Comparison of ENCODE assay signal across 19 cellular contexts in the genomic region with DNA sequence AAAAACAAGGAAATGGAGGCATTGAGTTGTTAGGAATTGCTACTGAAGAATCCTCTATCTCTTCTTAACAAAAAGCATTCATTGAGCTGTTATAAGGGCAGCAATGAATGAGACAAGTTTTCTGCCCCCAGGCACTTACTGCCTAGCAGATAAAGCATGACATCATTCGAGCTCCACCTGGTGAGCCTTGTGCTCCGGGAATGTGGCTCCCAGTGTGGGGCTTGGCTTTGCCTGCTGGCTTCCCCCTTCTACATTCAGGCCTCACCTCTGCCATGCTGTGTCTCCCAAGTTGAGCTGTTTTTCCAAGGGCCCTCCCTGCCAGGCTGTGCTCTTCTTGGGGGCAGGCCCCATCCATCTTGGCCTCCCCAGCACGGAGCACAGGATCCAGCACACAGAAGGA. TPM values are rescaled to one million over a fixed set of nuclear protein-coding genes. Genes with fewer than 3 reads are reported as not detected.
DNase-seq lines count a peak whose midpoint lies in the region; ATAC-seq, FAIRE-seq and TF ChIP-seq lines count a peak whose summit lies in the region.
"Had no signal": no experiment of that assay in that cellular context is flagged by ENCODE, and none has a peak within 500 bp of the region (broad histone marks: within the 10 kb centered on the region; RNA-seq: fewer than 3 reads in every experiment).

No MANE protein-coding gene starts in this region.

- no peaks in the 10 kb centered on the region for H3K9me2 ChIP-seq in PC-3 (replicated peaks; ENCODE audit: low read length)

- H3K36me3 ChIP-seq in PC-3 (ENCODE audit: low read depth, low read length), result no peaks in the 10 kb centered on the region
- H3K36me3 ChIP-seq: gastrocnemius medialis, pancreas, suprapubic skin had no signal

- peaks cover 14% of the 10 kb centered on the region for H3K27me3 Mint-ChIP-seq in glutamatergic neuron (ENCODE audit: unreplicated experiment)

- H3K27ac ChIP-seq in PC-3 (ENCODE audit: low read length), result no peak overlapping the region
- H3K27ac ChIP-seq: gastrocnemius medialis, KMS-11, pancreas, suprapubic skin, VCaP had no signal

- H3K27me3 ChIP-seq in PC-3 (ENCODE audit: low read length), result no peaks in the 10 kb centered on the region
- H3K27me3 ChIP-seq: pancreas had no signal

- TF ChIP-seq POLR2A in H54 (IDR thresholded peaks at IDR 0.05; ENCODE audit: low read depth, low read length), result no peak

- no peak overlapping the region for H3K9ac ChIP-seq in PC-3 (ENCODE audit: low read length)
- H3K9ac ChIP-seq: KMS-11 had no signal

- no peaks in the 10 kb centered on the region for H3K79me2 ChIP-seq in PC-3 (ENCODE audit: low read length)

- H4K20me1 ChIP-seq in PC-3 (ENCODE audit: low read length), result no peaks in the 10 kb centered on the region

- intact Hi-C loops in PC-3 (cut with micrococcal nuclease), result no loop called here

- H3K4me3 Mint-ChIP-seq in glutamatergic neuron (ENCODE audit: unreplicated experiment), result peak overlapping the region; percentile 57
- H3K4me3 Mint-ChIP-seq: activated CD8-positive, alpha-beta memory T cell treated with anti-CD3 and anti-CD28 coated beads, Interleukin-2, amount 10 ng/mL, durations not matched to agents 7 days and 5 days; activated naive CD4-positive, alpha-beta T cell treated with anti-CD3 and anti-CD28 coated beads for 36 hours; brain had no signal

- no peak overlapping the region for H2AFZ ChIP-seq in PC-3 (ENCODE audit: low read length)

- H3K4me3 ChIP-seq in PC-3 (ENCODE audit: low read length), result no peak overlapping the region
- H3K4me3 ChIP-seq: gastrocnemius medialis, pancreas, suprapubic skin had no signal

- ATAC-seq in PC-3 (0 out of 2 replicates have a peak, but pooled peaks have one; percentile 18), GM21825 (IDR thresholded peaks at IDR 0.05; ENCODE audit: unreplicated experiment) (no peak), HG03280 (IDR thresholded peaks at IDR 0.05; ENCODE audit: unreplicated experiment) (no peak)
- ATAC-seq: activated CD8-positive, alpha-beta memory T cell treated with anti-CD3 and anti-CD28 coated beads, Interleukin-2, amount 10 ng/mL, durations not matched to agents 7 days and 5 days; gastrocnemius medialis had no signal

- H3K4me2 ChIP-seq in PC-3 (ENCODE audit: low read length), result no peak overlapping the region
- H3K4me2 ChIP-seq: KMS-11 had no signal

- POLR2A ChIA-PET in PC-3 (lab: Charles Lee; ENCODE audit: unreplicated experiment), result interaction anchor here (0.5 kb wide), 1 partner anchor 39 kb away, joined by 4 read pairs; no protein-coding TSS in a partner anchor

- H3K4me1 Mint-ChIP-seq in glutamatergic neuron (ENCODE audit: low read depth, unreplicated experiment), result peaks cover 68% of the 10 kb centered on the region
- H3K4me1 Mint-ChIP-seq: activated CD8-positive, alpha-beta memory T cell treated with anti-CD3 and anti-CD28 coated beads, Interleukin-2, amount 10 ng/mL, durations not matched to agents 7 days and 5 days had no signal

- peaks cover 25% of the 10 kb centered on the region for H3K9me3 Mint-ChIP-seq in glutamatergic neuron (ENCODE audit: unreplicated experiment)
- H3K9me3 Mint-ChIP-seq: brain had no signal

- H3K4me1 ChIP-seq in PC-3 (ENCODE audit: insufficient read depth, low read length), result peaks cover 16% of the 10 kb centered on the region; the same call in 1 of the 2 replicates
- H3K4me1 ChIP-seq: gastrocnemius medialis, pancreas had no signal

- H3K27ac Mint-ChIP-seq in glutamatergic neuron (ENCODE audit: unreplicated experiment), result peak overlapping the region; percentile 96
- H3K27ac Mint-ChIP-seq: activated CD8-positive, alpha-beta memory T cell treated with anti-CD3 and anti-CD28 coated beads, Interleukin-2, amount 10 ng/mL, durations not matched to agents 7 days and 5 days; activated naive CD4-positive, alpha-beta T cell treated with anti-CD3 and anti-CD28 coated beads for 36 hours had no signal

- H3F3A ChIP-seq in PC-3 (ENCODE audit: low read length, unreplicated experiment), result no peaks in the 10 kb centered on the region

- DNase-seq in A172 (ENCODE audit: low spot score) (peak; percentile 40), H54 (ENCODE audit: insufficient read length, low spot score) (peak; percentile 20), PC-3 (peak; percentile 64), glutamatergic neuron (peak; percentile 43)
- DNase-seq in activated CD4-positive, alpha-beta T cell treated with anti-CD3 and anti-CD28 coated beads for 1 hour, result no peak
- DNase-seq in activated naive CD4-positive, alpha-beta T cell (lab: John Stamatoyannopoulos, UW), result no peak
- DNase-seq: activated CD8-positive, alpha-beta memory T cell treated with anti-CD3 and anti-CD28 coated beads, Interleukin-2, amount 10 ng/mL, durations not matched to agents 7 days and 5 days; activated naive CD4-positive, alpha-beta T cell treated with anti-CD3 and anti-CD28 coated beads for 36 hours; DMS53; effector memory CD4-positive, alpha-beta T cell; gastrocnemius medialis; NCI-H187; pancreas had no signal

- CTCF ChIA-PET in PC-3 (lab: Charles Lee), result interaction anchor here (0.6 kb wide), 1 partner anchor 55 kb away, joined by 7 read pairs; no protein-coding TSS in a partner anchor

- no peak for FAIRE-seq in H54 (lab: Jason Lieb, UNC)
- FAIRE-seq: pancreas had no signal

- no TSS peak for BruUV-seq in PC-3 (replicated peaks; lab: Mats Ljungman, UMichigan)

- H3K36me3 Mint-ChIP-seq in glutamatergic neuron (ENCODE audit: unreplicated experiment), result peaks cover 8% of the 10 kb centered on the region
- H3K36me3 Mint-ChIP-seq: activated CD8-positive, alpha-beta memory T cell treated with anti-CD3 and anti-CD28 coated beads, Interleukin-2, amount 10 ng/mL, durations not matched to agents 7 days and 5 days; brain had no signal

- no peaks in the 10 kb centered on the region for H3K9me3 ChIP-seq in PC-3 (ENCODE audit: low read length)
- H3K9me3 ChIP-seq: gastrocnemius medialis, pancreas, suprapubic skin had no signal

- TF ChIP-seq CTCF in PC-3 (conservative IDR thresholded peaks at IDR 0.05; ENCODE audit: low read depth, low read length) (no peak), glutamatergic neuron (IDR thresholded peaks at IDR 0.05; ENCODE audit: partially characterized antibody, unreplicated experiment) (no peak)

RNA-seq across cellular contexts. Expression of gene EIF3D, which starts 56.9 kb away (rescaled TPM):
- 249 and 285 TPM in 2 replicates for total RNA-seq in A172 (2014; rRNA removed; shearing (Covaris generic))
- total RNA-seq in PC-3 (2014; rRNA removed) (210 and 247 TPM in 2 replicates), glutamatergic neuron (ENCODE audit: unreplicated experiment) (143 TPM)

Comparison
In these comparisons a context has a peak if more than half of its experiments do, and no peak if none do; other contexts are left out.
1. DNase-seq: peak in A172 (single experiment), H54 (single experiment), PC-3 (single experiment) and glutamatergic neuron (single experiment); none in activated CD4-positive, alpha-beta T cell treated with anti-CD3 and anti-CD28 coated beads for 1 hour (single experiment) and activated naive CD4-positive, alpha-beta T cell (0 of 4).